24 cellular contexts compared by ENCODE assay signal in genomic region chr5:56097055-56097454, GRCh38.
"Had no signal": no experiment of that assay in that cellular context is flagged by ENCODE, and none has a peak within 500 bp of the region (broad histone marks: within the 10 kb centered on the region; RNA-seq: fewer than 3 reads in every experiment).

No MANE protein-coding gene starts in this region.

- H3K27me3 ChIP-seq: body of pancreas, esophagus squamous epithelium, right atrium auricular region, tibial nerve, uterus had no signal

- H3K36me3 ChIP-seq: esophagus squamous epithelium, left ventricle myocardium inferior, right atrium auricular region, tibial nerve, uterus had no signal

- H3K27me3 Mint-ChIP-seq: progenitor cell of endocrine pancreas had no signal

- H3K27ac ChIP-seq: body of pancreas, coronary artery, left ventricle myocardium inferior, right atrium auricular region, skin epidermis, tibial nerve, uterus had no signal

- DNase-seq: activated T-cell treated with anti-CD3 and anti-CD28 coated beads, Interleukin-2, amount 50 U/mL, for 1 hour; amniotic stem cell; body of pancreas; central memory CD4-positive, alpha-beta T cell; effector CD4-positive, alpha-beta T cell; esophagus squamous epithelium; hypothalamus; kidney; left ventricle myocardium inferior; mesenchymal stem cell; nephron progenitor cell; occipital lobe; stimulated activated CD4-positive, alpha-beta T cell treated with anti-CD3 and anti-CD28 coated beads, Interleukin-15, amount 100 ng/mL, for 24 hours; stimulated activated CD4-positive, alpha-beta T cell treated with anti-CD3 and anti-CD28 coated beads, Interleukin-4, amount 100 ng/mL, for 24 hours; stimulated activated naive CD4-positive, alpha-beta T cell treated with Interleukin-2 at 50 U/mL for 16 hours; substantia nigra; uterus had no signal

- H3K4me1 ChIP-seq: uterus had no signal

- H3K9me3 Mint-ChIP-seq: activated T-helper 2 cell treated with anti-CD3 and anti-CD28 coated beads, Interferon-gamma antibody, Interleukin-2, Interleukin-4, amounts not matched to agents 10 μg/mL and 5 μg/mL and 100 μg/mL, durations not matched to agents 14 hours and 24 hours and 36 hours had no signal

- H3K27ac Mint-ChIP-seq: activated T-helper 2 cell treated with anti-CD3 and anti-CD28 coated beads, Interferon-gamma antibody, Interleukin-2, Interleukin-4, amounts not matched to agents 10 μg/mL and 5 μg/mL and 100 μg/mL, durations not matched to agents 14 hours and 24 hours and 36 hours; nephron progenitor cell; progenitor cell of endocrine pancreas; T-helper 2 cell treated with Interferon-gamma antibody and Interleukin-4, amounts not matched to agents 5 μg/mL and 100 μg/mL, for 36 hours had no signal

- H3K4me3 Mint-ChIP-seq: nephron progenitor cell; T-helper 2 cell treated with Interferon-gamma antibody and Interleukin-4, amounts not matched to agents 5 μg/mL and 100 μg/mL, for 36 hours had no signal

- H3K4me3 ChIP-seq: body of pancreas, coronary artery, left ventricle myocardium inferior, right atrium auricular region, skin epidermis, tibial nerve, uterus had no signal

- ATAC-seq: body of pancreas had no signal

- H3K9me3 ChIP-seq: body of pancreas, esophagus squamous epithelium, left ventricle myocardium inferior, right atrium auricular region, tibial nerve, uterus had no signal
